5 cellular contexts compared by ENCODE assay signal in genomic region chr1:17916702-17917101, GRCh38.
"Had no signal": no experiment of that assay in that cellular context is flagged by ENCODE, and none has a peak within 500 bp of the region (broad histone marks: within the 10 kb centered on the region; RNA-seq: fewer than 3 reads in every experiment).

No MANE protein-coding gene starts in this region.

- H3K9me3 Mint-ChIP-seq: GM23338, H9 had no signal

- DNase-seq: H9, HCEC 1CT, IMR-90 had no signal

- H3K4me3 Mint-ChIP-seq: GM23338, H9 had no signal

- H3K4me3 ChIP-seq: GM23338, K562 had no signal

- ATAC-seq: GM23338, K562 had no signal

- H3K27ac Mint-ChIP-seq: GM23338, H9 had no signal
